Comparison of ENCODE assay signal across 23 cellular contexts in the genomic region with DNA sequence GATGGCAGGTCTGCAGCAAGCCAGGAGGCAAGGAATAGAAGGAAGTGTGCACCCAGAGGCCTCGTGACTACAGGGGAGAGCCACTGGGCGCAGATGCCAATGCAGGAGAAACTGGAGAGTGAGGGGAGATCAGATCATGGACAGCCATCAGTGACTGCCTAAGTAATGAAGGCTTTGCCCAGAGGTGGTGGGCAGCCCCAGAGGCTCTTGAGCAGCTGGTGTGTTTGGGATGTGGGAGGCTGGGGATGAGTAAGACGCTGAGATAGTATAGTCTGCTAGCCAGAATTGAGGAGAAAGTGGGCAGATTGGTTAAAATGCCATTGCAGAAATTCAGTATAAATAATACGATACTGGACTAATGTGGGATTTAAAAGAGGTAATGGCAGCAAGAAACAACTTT.
"Had no signal": no experiment of that assay in that cellular context is flagged by ENCODE, and none has a peak within 500 bp of the region (broad histone marks: within the 10 kb centered on the region; RNA-seq: fewer than 3 reads in every experiment).

No MANE protein-coding gene starts in this region.

- H3K27ac Mint-ChIP-seq: activated naive CD4-positive, alpha-beta T cell treated with anti-CD3 and anti-CD28 coated beads, Interleukin-2, amount 10 ng/mL, durations not matched to agents 7 days and 5 days; nephron progenitor cell; stimulated activated naive CD8-positive, alpha-beta T cell treated with anti-CD3 and anti-CD28 coated beads, Interleukin-15, Interleukin-2, amounts not matched to agents 100 ng/mL and 50 ng/mL, for 24 hours; T-cell had no signal

- DNase-seq: activated naive CD4-positive, alpha-beta T cell treated with anti-CD3 and anti-CD28 coated beads, Interleukin-2, amount 10 ng/mL, durations not matched to agents 7 days and 5 days; activated T-cell treated with anti-CD3 and anti-CD28 coated beads for 4 hours; amniotic stem cell; body of pancreas; caudate nucleus; erythroblast; foreskin melanocyte; head of caudate nucleus; kidney; midbrain; nephron progenitor cell; nucleus accumbens; retina; T-cell; T-helper 9 cell; transverse colon had no signal

- H3K4me1 Mint-ChIP-seq: activated naive CD4-positive, alpha-beta T cell treated with anti-CD3 and anti-CD28 coated beads, Interleukin-2, amount 10 ng/mL, durations not matched to agents 7 days and 5 days; nephron progenitor cell; T-cell had no signal

- H3K9me3 ChIP-seq: body of pancreas, suprapubic skin, transverse colon, vagina had no signal

- H3K27ac ChIP-seq: body of pancreas, suprapubic skin, transverse colon, vagina had no signal

- H3K4me1 ChIP-seq: suprapubic skin, transverse colon, vagina had no signal

- H3K27me3 ChIP-seq: body of pancreas, dorsolateral prefrontal cortex, suprapubic skin, transverse colon, vagina had no signal

- H3K9me3 Mint-ChIP-seq: activated naive CD4-positive, alpha-beta T cell treated with anti-CD3 and anti-CD28 coated beads, Interleukin-2, amount 10 ng/mL, durations not matched to agents 7 days and 5 days; nephron progenitor cell; stimulated activated naive CD8-positive, alpha-beta T cell treated with anti-CD3 and anti-CD28 coated beads, Interleukin-15, Interleukin-2, amounts not matched to agents 100 ng/mL and 50 ng/mL, for 24 hours; T-cell had no signal

- H3K4me3 Mint-ChIP-seq: activated naive CD4-positive, alpha-beta T cell treated with anti-CD3 and anti-CD28 coated beads, Interleukin-2, amount 10 ng/mL, durations not matched to agents 7 days and 5 days; nephron progenitor cell; stimulated activated naive CD8-positive, alpha-beta T cell treated with anti-CD3 and anti-CD28 coated beads, Interleukin-15, Interleukin-2, amounts not matched to agents 100 ng/mL and 50 ng/mL, for 24 hours; T-cell had no signal

- H3K27me3 Mint-ChIP-seq: activated naive CD4-positive, alpha-beta T cell treated with anti-CD3 and anti-CD28 coated beads, Interleukin-2, amount 10 ng/mL, durations not matched to agents 7 days and 5 days; stimulated activated naive CD8-positive, alpha-beta T cell treated with anti-CD3 and anti-CD28 coated beads, Interleukin-15, Interleukin-2, amounts not matched to agents 100 ng/mL and 50 ng/mL, for 24 hours; T-cell had no signal

- ATAC-seq: activated CD4-positive, CD25-positive, alpha-beta regulatory T cell treated with anti-CD3 and anti-CD28 coated beads, Interleukin-2, amount 50 U/mL, for 24 hours; body of pancreas; left lobe of liver; SK-N-SH treated with all-trans-retinoic acid at 6 μM for 48 hours; T-cell had no signal

- FAIRE-seq: kidney had no signal

- H3K4me3 ChIP-seq: body of pancreas, dorsolateral prefrontal cortex, suprapubic skin, transverse colon, vagina had no signal
